Comparison of ENCODE assay signal across 25 cellular contexts in genomic region chr1:163807331-163807730, GRCh38.
"Had no signal": no experiment of that assay in that cellular context is flagged by ENCODE, and none has a peak within 500 bp of the region (broad histone marks: within the 10 kb centered on the region; RNA-seq: fewer than 3 reads in every experiment).

No MANE protein-coding gene starts in this region.

- H3K4me1 ChIP-seq: ascending aorta had no signal

- H3K4me3 ChIP-seq: ascending aorta, K562, PC-9 had no signal

- H3K9me3 ChIP-seq: ascending aorta had no signal

- H2AFZ ChIP-seq: PC-9 had no signal

- DNase-seq: activated CD4-positive, alpha-beta T cell treated with anti-CD3 and anti-CD28 coated beads for 36 hours; activated CD4-positive, alpha-beta T cell treated with anti-CD3 and anti-CD28 coated beads, Interleukin-2, amount 10 ng/mL, durations not matched to agents 7 days and 5 days; activated CD4-positive, alpha-beta T cell treated with anti-CD3 and anti-CD28 coated beads, Interleukin-2, amount 50 U/mL, for 48 hours; activated CD8-positive, alpha-beta T cell treated with anti-CD3 and anti-CD28 coated beads, Interleukin-2, amount 10 ng/mL, durations not matched to agents 7 days and 5 days; activated gamma-delta T cell; activated naive CD4-positive, alpha-beta T cell treated with Interleukin-2 at 50 U/mL for 16 hours; activated naive CD8-positive, alpha-beta T cell treated with anti-CD3 and anti-CD28 coated beads, Interleukin-2, amount 10 ng/mL, durations not matched to agents 7 days and 5 days; activated T-cell treated with anti-CD3 and anti-CD28 coated beads, Interleukin-2, amount 50 U/mL, for 24 hours; amygdala; NCI-H1092 treated with DMSO at 0.1 percent for 48 hours; NCI-H2029 treated with DMSO at 0.1 percent for 48 hours; NCI-H226; NCI-H446 treated with DMSO at 0.1 percent for 48 hours; NCI-H524; PC-9; SW 1271; T-helper 1 cell; T-helper 2 cell; T-helper 9 cell had no signal

- H3K27ac ChIP-seq: ascending aorta, PC-9, RWPE1 had no signal

- H3K27me3 ChIP-seq: ascending aorta had no signal

- H3K36me3 ChIP-seq: ascending aorta had no signal

- FAIRE-seq: K562, RCC 7860 had no signal

- H3K4me2 ChIP-seq: PC-9 had no signal

- ATAC-seq: activated CD4-positive, alpha-beta T cell treated with anti-CD3 and anti-CD28 coated beads for 36 hours; activated CD4-positive, CD25-positive, alpha-beta regulatory T cell treated with anti-CD3 and anti-CD28 coated beads, Interleukin-2, amount 50 U/mL, for 24 hours; activated CD8-positive, alpha-beta T cell treated with anti-CD3 and anti-CD28 coated beads, Interleukin-2, amount 10 ng/mL, durations not matched to agents 7 days and 5 days; K562; Right ventricle myocardium inferior had no signal
